Comparison of ENCODE assay signal across 12 cellular contexts in genomic region chr15:74082450-74082849, GRCh38. TPM values are rescaled to one million over a fixed set of nuclear protein-coding genes. Genes with fewer than 3 reads are reported as not detected.
"Had no signal": no experiment of that assay in that cellular context is flagged by ENCODE, and none has a peak within 500 bp of the region (broad histone marks: within the 10 kb centered on the region; RNA-seq: fewer than 3 reads in every experiment).

Gene GOLGA6A, minus strand, starts transcription at chr15:74082550. Its CDS starts 41 bp downstream, at chr15:74082509.

RNA-seq across cellular contexts. Expression of gene GOLGA6A, which starts in this region (rescaled TPM):
- total RNA-seq: colonic mucosa, dermis blood vessel endothelial cell, dermis microvascular lymphatic vessel endothelial cell, endothelial cell of umbilical vein, epithelial cell of proximal tubule, esophagus squamous epithelium, fibroblast of villous mesenchyme, foreskin keratinocyte, glomerular endothelial cell, heart left ventricle, heart right ventricle had no signal
- polyA plus RNA-seq: endothelial cell of umbilical vein, fibroblast of lung, foreskin keratinocyte, heart left ventricle, heart right ventricle had no signal
